1 cellular context compared by ENCODE assay signal in genomic region chr16:2867661-2867986, GRCh38.
TF ChIP-seq lines count a peak whose summit lies in the region.

No MANE protein-coding gene starts in this region.

TF ChIP-seq in GM12878, 131 proteins besides CTCF, POLR2A, EP300 and RAD21:
- TF ChIP-seq HDGF (IDR thresholded peaks at IDR 0.05) (no peak), TCF12 (IDR thresholded peaks at IDR 0.05; ENCODE audit: low read depth, low read length) (no peak), NR2C1 (IDR thresholded peaks at IDR 0.05) (no peak), ZNF24 (IDR thresholded peaks at IDR 0.05) (no peak), BMI1 (IDR thresholded peaks at IDR 0.05; ENCODE audit: borderline replicate concordance) (no peak), CREB1 (IDR thresholded peaks at IDR 0.05; ENCODE audit: low read depth) (no peak), SKIL (IDR thresholded peaks at IDR 0.05; ENCODE audit: low read depth, poor library complexity, severe bottlenecking) (no peak), ZSCAN29 (IDR thresholded peaks at IDR 0.05) (no peak), STAT3 (IDR thresholded peaks at IDR 0.05; ENCODE audit: low read depth, low read length) (no peak), SUPT20H (IDR thresholded peaks at IDR 0.05; ENCODE audit: borderline replicate concordance, control insufficient read depth, low read depth, low read length) (no peak), TBL1XR1 (IDR thresholded peaks at IDR 0.05; ENCODE audit: low read depth, low read length) (no peak), WRNIP1 (IDR thresholded peaks at IDR 0.05; ENCODE audit: borderline replicate concordance, low read depth, low read length) (no peak), RFX5 (IDR thresholded peaks at IDR 0.05; ENCODE audit: low read depth, low read length) (no peak), BRCA1 (IDR thresholded peaks at IDR 0.05; ENCODE audit: low read depth, low read length) (no peak)
- TF ChIP-seq, protein P1, sequence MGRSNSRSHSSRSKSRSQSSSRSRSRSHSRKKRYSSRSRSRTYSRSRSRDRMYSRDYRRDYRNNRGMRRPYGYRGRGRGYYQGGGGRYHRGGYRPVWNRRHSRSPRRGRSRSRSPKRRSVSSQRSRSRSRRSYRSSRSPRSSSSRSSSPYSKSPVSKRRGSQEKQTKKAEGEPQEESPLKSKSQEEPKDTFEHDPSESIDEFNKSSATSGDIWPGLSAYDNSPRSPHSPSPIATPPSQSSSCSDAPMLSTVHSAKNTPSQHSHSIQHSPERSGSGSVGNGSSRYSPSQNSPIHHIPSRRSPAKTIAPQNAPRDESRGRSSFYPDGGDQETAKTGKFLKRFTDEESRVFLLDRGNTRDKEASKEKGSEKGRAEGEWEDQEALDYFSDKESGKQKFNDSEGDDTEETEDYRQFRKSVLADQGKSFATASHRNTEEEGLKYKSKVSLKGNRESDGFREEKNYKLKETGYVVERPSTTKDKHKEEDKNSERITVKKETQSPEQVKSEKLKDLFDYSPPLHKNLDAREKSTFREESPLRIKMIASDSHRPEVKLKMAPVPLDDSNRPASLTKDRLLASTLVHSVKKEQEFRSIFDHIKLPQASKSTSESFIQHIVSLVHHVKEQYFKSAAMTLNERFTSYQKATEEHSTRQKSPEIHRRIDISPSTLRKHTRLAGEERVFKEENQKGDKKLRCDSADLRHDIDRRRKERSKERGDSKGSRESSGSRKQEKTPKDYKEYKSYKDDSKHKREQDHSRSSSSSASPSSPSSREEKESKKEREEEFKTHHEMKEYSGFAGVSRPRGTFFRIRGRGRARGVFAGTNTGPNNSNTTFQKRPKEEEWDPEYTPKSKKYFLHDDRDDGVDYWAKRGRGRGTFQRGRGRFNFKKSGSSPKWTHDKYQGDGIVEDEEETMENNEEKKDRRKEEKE (IDR thresholded peaks at IDR 0.05): no peak
